In the genomic region with DNA sequence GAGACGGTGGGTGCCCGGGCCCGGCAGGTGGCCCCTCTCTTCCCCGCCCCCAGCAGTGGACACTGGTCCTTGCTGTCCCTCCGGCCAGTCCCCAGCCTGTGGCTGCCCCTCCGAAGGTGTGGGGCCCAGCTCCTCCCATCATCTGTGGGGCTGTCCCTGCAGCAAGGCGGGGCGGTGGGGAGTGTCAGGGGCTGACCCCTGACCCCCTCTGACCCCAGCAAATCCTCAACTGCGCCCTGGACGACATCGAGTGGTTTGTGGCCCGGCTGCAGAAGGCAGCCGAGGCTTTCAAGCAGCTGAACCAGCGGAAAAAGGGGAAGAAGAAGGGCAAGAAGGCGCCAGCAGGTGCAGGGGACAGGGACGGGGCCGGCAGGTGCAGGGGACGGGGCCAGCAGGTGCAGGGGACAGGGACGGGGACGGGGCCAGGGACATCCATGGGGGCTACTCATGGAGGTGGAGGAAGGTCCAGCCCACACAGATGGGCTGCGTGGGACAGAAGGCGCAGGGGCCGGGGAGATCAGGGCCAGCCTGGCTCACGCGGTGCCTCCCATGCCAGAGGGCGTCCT, we compare ENCODE assay signal across 8 cellular contexts. TPM values are rescaled to one million over a fixed set of nuclear protein-coding genes. Genes with fewer than 3 reads are reported as not detected.
DNase-seq lines count a peak whose midpoint lies in the region; ATAC-seq and TF ChIP-seq lines count a peak whose summit lies in the region.
"Had no signal": no experiment of that assay in that cellular context is flagged by ENCODE, and none has a peak within 500 bp of the region (broad histone marks: within the 10 kb centered on the region; RNA-seq: fewer than 3 reads in every experiment).

No MANE protein-coding gene starts in this region.

- H2AK9ac ChIP-seq in IMR-90 (replicated peaks; ENCODE audit: low read depth, low read length, poor library complexity) = no peak overlapping the region

- no peak overlapping the region for H2BK15ac ChIP-seq in IMR-90 (ENCODE audit: low read depth, low read length)

- TF ChIP-seq POLR2A in IMR-90 (IDR thresholded peaks at IDR 0.05; ENCODE audit: low read depth, low read length) = no peak

- WGBS in IMR-90 (ENCODE audit: extremely low coverage in 2 of 2, insufficient read length in 1 of 2), 2 experiments = 67% methylated on average over 3 of the region's 26 CpGs; no CpG with 5 or more reads in 1 of the 2 experiments

- H3K36me3 ChIP-seq in BLaER1 treated with 17β-estradiol and CSF1 and Interleukin-3, amounts not matched to agents 10 nM and 100 nM = no peaks in the 10 kb centered on the region
- no peaks in the 10 kb centered on the region for H3K36me3 ChIP-seq in IMR-90 (ENCODE audit: control insufficient read depth, insufficient read depth, low read length)

- H3K56ac ChIP-seq in IMR-90 (ENCODE audit: extremely low read depth, insufficient read depth, low read length) = no peak overlapping the region

- TF ChIP-seq CTCF in IMR-90 (conservative IDR thresholded peaks at IDR 0.05; ENCODE audit: low read depth, low read length) = no peak
- no peak for TF ChIP-seq CTCF in dorsolateral prefrontal cortex (IDR thresholded peaks at IDR 0.05 in 54 of 56, conservative IDR thresholded peaks at IDR 0.05 in 2 of 56; ENCODE audit: low read depth in 1 of 56, partially characterized antibody in 56 of 56)

- DNase-seq in IMR-90 (no peak), dorsolateral prefrontal cortex (no peak), NCI-H2171 treated with DMSO at 0.1 percent for 48 hours (lab: John Stamatoyannopoulos, UW) (no peak)
- no peak for DNase-seq in effector CD4-positive, alpha-beta T cell
- DNase-seq: Calu3 had no signal

- H4K5ac ChIP-seq in IMR-90 (ENCODE audit: low read depth, low read length) = no peak overlapping the region

- ATAC-seq in IMR-90 (ENCODE audit: low read depth) = no peak
- ATAC-seq in GM18520 (IDR thresholded peaks at IDR 0.05; ENCODE audit: unreplicated experiment) = no peak

- no peak overlapping the region for H3K4ac ChIP-seq in IMR-90 (ENCODE audit: low read depth, low read length)

- no peak overlapping the region for H2AK5ac ChIP-seq in IMR-90 (ENCODE audit: low read depth, low read length)

- no peak overlapping the region for H4K8ac ChIP-seq in IMR-90 (ENCODE audit: low read depth in 2 of 2, low read length in 2 of 2)

- POLR2A ChIA-PET in IMR-90 (lab: Charles Lee; ENCODE audit: unreplicated experiment) = no interaction called here

- no TSS peak for BruUV-seq in IMR-90 (replicated peaks; lab: Mats Ljungman, UMichigan)

- peak overlapping the region in 3 of 11 experiments; percentile 14 to 51 (median 32); a peak in 3 of 22 replicates for H3K9ac ChIP-seq in BLaER1 treated with 17β-estradiol and CSF1 and Interleukin-3, amounts not matched to agents 10 nM and 100 nM
- no peak overlapping the region for H3K9ac ChIP-seq in IMR-90 (ENCODE audit: low read depth, low read length)

- H2BK120ac ChIP-seq in IMR-90 (ENCODE audit: low read depth, low read length) = no peak overlapping the region

- H3K27me3 ChIP-seq in BLaER1 treated with 17β-estradiol and CSF1 and Interleukin-3, amounts not matched to agents 10 nM and 100 nM = peaks cover 53 to 64% (median 59%) of the 10 kb centered on the region in 11 experiments
- H3K27me3 ChIP-seq in IMR-90 (ENCODE audit: control insufficient read depth, insufficient read depth, low read length) (peaks cover 9% of the 10 kb centered on the region; the same call in 1 of the 2 replicates), dorsolateral prefrontal cortex (peaks cover 0 to 49% (median 18%) of the 10 kb centered on the region in 45 donors)

- intact Hi-C loops in IMR-90 (cut with micrococcal nuclease) = loop anchor here (10.0 kb wide), 1 partner anchor 167 kb away; no protein-coding TSS in a partner anchor
- intact Hi-C loops in dorsolateral prefrontal cortex (cut with DNase I) = loop anchor here in 1 of 2 donors (5.0 kb wide), 1 partner anchor 59 kb away; no protein-coding TSS in a partner anchor

- no peaks in the 10 kb centered on the region for H3K79me1 ChIP-seq in IMR-90 (ENCODE audit: low read depth in 1 of 2, low read length in 2 of 2)

- H2BK5ac ChIP-seq in IMR-90 (ENCODE audit: low read depth, low read length, poor library complexity, severe bottlenecking) = no peak overlapping the region

- dilution Hi-C loops in IMR-90 (cut with HindIII; ENCODE audit: low sequenced_read_pairs, unreplicated experiment) = no loop called here

- no peak overlapping the region for H3K18ac ChIP-seq in IMR-90 (ENCODE audit: low read depth, low read length)

- H4K20me1 ChIP-seq in BLaER1 treated with 17β-estradiol and CSF1 and Interleukin-3, amounts not matched to agents 10 nM and 100 nM = peaks cover 0 to 31% (median 16%) of the 10 kb centered on the region in 11 experiments; a peak in 18 of 22 replicates
- H4K20me1 ChIP-seq in IMR-90 (ENCODE audit: insufficient read depth, low read length) = no peaks in the 10 kb centered on the region

- no peaks in the 10 kb centered on the region for H3K9me1 ChIP-seq in IMR-90 (ENCODE audit: insufficient read depth, low read length)

- in situ Hi-C loops in IMR-90 (cut with MboI; ENCODE audit: low sequenced_read_pairs) = no loop called here

- TF ChIP-seq RAD21 in IMR-90 (IDR thresholded peaks at IDR 0.05; ENCODE audit: low read length) = no peak

- H2AFZ ChIP-seq in IMR-90 (replicated peaks; ENCODE audit: low read length, poor library complexity) = peak overlapping the region; percentile 58

- H3K4me3 ChIP-seq in BLaER1 treated with 17β-estradiol and CSF1 and Interleukin-3, amounts not matched to agents 10 nM and 100 nM = peak overlapping the region; percentile 38 to 63 (median 50); a peak in 18 of 20 replicates
- no peak overlapping the region for H3K4me3 ChIP-seq in IMR-90 (ENCODE audit: insufficient read depth, low read depth, low read length)
- H3K4me3 ChIP-seq in dorsolateral prefrontal cortex = peak overlapping the region in 38 of 59 donors; percentile 0 to 66 (median 34)

- no peak overlapping the region for H3K23ac ChIP-seq in IMR-90 (ENCODE audit: low read depth, low read length)

- peaks cover 18 to 52% (median 37%) of the 10 kb centered on the region in 10 experiments for H3K4me1 ChIP-seq in BLaER1 treated with 17β-estradiol and CSF1 and Interleukin-3, amounts not matched to agents 10 nM and 100 nM
- no peaks in the 10 kb centered on the region for H3K4me1 ChIP-seq in IMR-90 (ENCODE audit: control insufficient read depth, insufficient read depth, low read length)

- H4K91ac ChIP-seq in IMR-90 (ENCODE audit: insufficient read depth, low read depth, low read length) = no peak overlapping the region

- no peak overlapping the region for H3K14ac ChIP-seq in IMR-90 (replicated peaks; ENCODE audit: low read depth, low read length)

- CTCF ChIA-PET in IMR-90 (lab: Yijun Ruan, JAX) = no interaction called here

- H2BK20ac ChIP-seq in IMR-90 (ENCODE audit: low read depth, low read length) = no peak overlapping the region

- no peak overlapping the region for H3K27ac ChIP-seq in BLaER1 treated with 17β-estradiol and CSF1 and Interleukin-3, amounts not matched to agents 10 nM and 100 nM
- H3K27ac ChIP-seq in IMR-90 (ENCODE audit: insufficient read depth, low read length) = no peak overlapping the region
- no peak overlapping the region for H3K27ac ChIP-seq in dorsolateral prefrontal cortex
- H3K27ac ChIP-seq: tibial artery had no signal

- H3K4me2 ChIP-seq in BLaER1 treated with 17β-estradiol and CSF1 and Interleukin-3, amounts not matched to agents 10 nM and 100 nM = peak overlapping the region; percentile 77 to 93 (median 88)
- H3K4me2 ChIP-seq in IMR-90 (ENCODE audit: low read depth, low read length) = no peak overlapping the region

- no peaks in the 10 kb centered on the region for H3K9me3 ChIP-seq in BLaER1 treated with 17β-estradiol and CSF1 and Interleukin-3, amounts not matched to agents 10 nM and 100 nM (replicated peaks in 1 of 11)
- H3K9me3 ChIP-seq in IMR-90 (ENCODE audit: control insufficient read depth, insufficient read depth, low read length) = no peaks in the 10 kb centered on the region
- H3K9me3 ChIP-seq: tibial artery had no signal

TF ChIP-seq in IMR-90, 13 proteins besides CTCF, POLR2A, EP300 and RAD21 (continues in another document):
- TF ChIP-seq CEBPB (IDR thresholded peaks at IDR 0.05; ENCODE audit: low read depth, low read length) = no peak
- no peak for TF ChIP-seq BHLHE40 (IDR thresholded peaks at IDR 0.05; ENCODE audit: low read depth, low read length)

RNA-seq across cellular contexts. Expression of gene EPS8L2, which starts 15.4 kb away (rescaled TPM):
- total RNA-seq in IMR-90 (2012; rRNA removed) = 12.2 and 17.2 TPM in 2 replicates
- 38.7 and 39.4 TPM in 2 replicates for polyA plus RNA-seq in IMR-90 (2012; rRNA removed)
- 16.2 and 26.2 TPM in 2 replicates for polyA plus RNA-seq in IMR-90 (2012; cell fraction: cytosol; rRNA removed)
- 206 and 443 TPM in 2 replicates for polyA plus RNA-seq in IMR-90 (2012; cell fraction: nucleus; rRNA removed; ENCODE audit: low replicate concordance)
- 10 to 100 TPM; 10.3 to 57.6 (median 18.1) TPM for total RNA-seq in dorsolateral prefrontal cortex

RNA-seq across cellular contexts. Expression of gene TMEM80, which starts 25.8 kb away (rescaled TPM):
- 5.0 and 5.6 TPM in 2 replicates for total RNA-seq in IMR-90 (2012; rRNA removed)
- polyA plus RNA-seq in IMR-90 (2012; rRNA removed) = 21.2 and 21.7 TPM in 2 replicates
- polyA plus RNA-seq in IMR-90 (2012; cell fraction: cytosol; rRNA removed) = 19.5 and 33.5 TPM in 2 replicates
- polyA plus RNA-seq in IMR-90 (2012; cell fraction: nucleus; rRNA removed; ENCODE audit: low replicate concordance) = 64.5 and 66.3 TPM in 2 replicates
- total RNA-seq in dorsolateral prefrontal cortex = 10 to 100 TPM; 14.5 to 48.6 (median 27.2) TPM

RNA-seq across cellular contexts. Expression of gene TALDO1, which starts 25.8 kb away (rescaled TPM):
- 147 and 156 TPM in 2 replicates for total RNA-seq in IMR-90 (2012; rRNA removed)
- polyA plus RNA-seq in IMR-90 (2012; rRNA removed) = 210 and 228 TPM in 2 replicates
- polyA plus RNA-seq in IMR-90 (2012; cell fraction: cytosol; rRNA removed) = 201 and 282 TPM in 2 replicates
- polyA plus RNA-seq in IMR-90 (2012; cell fraction: nucleus; rRNA removed; ENCODE audit: low replicate concordance) = 134 and 144 TPM in 2 replicates
- 100 to 1,000 TPM in 96 of 120 experiments, 10 to 100 TPM in 24; 58.9 to 258 (median 114) TPM for total RNA-seq in dorsolateral prefrontal cortex

RNA-seq across cellular contexts. Expression of gene DEAF1, which starts 26.4 kb away (rescaled TPM):
- total RNA-seq in IMR-90 (2012; rRNA removed) = 21.7 and 22.9 TPM in 2 replicates
- 31.6 and 35.8 TPM in 2 replicates for polyA plus RNA-seq in IMR-90 (2012; rRNA removed)
- polyA plus RNA-seq in IMR-90 (2012; cell fraction: cytosol; rRNA removed) = 17.5 and 37.5 TPM in 2 replicates
- polyA plus RNA-seq in IMR-90 (2012; cell fraction: nucleus; rRNA removed; ENCODE audit: low replicate concordance) = 40.0 and 55.2 TPM in 2 replicates
- 100 to 1,000 TPM in 119 of 120 experiments, 10 to 100 TPM in 1; 72.0 to 250 (median 144) TPM for total RNA-seq in dorsolateral prefrontal cortex

RNA-seq across cellular contexts. Expression of gene GATD1, which starts 55.9 kb away (rescaled TPM):
- total RNA-seq in IMR-90 (2012; rRNA removed) (3.0 and 4.2 TPM in 2 replicates), dorsolateral prefrontal cortex (100 to 1,000 TPM in 50 of 120 experiments, 10 to 100 TPM in 70; 70.3 to 151 (median 96.8) TPM)
- polyA plus RNA-seq in IMR-90 (2012; rRNA removed) = 48.1 and 52.5 TPM in 2 replicates
- 61.4 and 99.9 TPM in 2 replicates for polyA plus RNA-seq in IMR-90 (2012; cell fraction: cytosol; rRNA removed)
- 288 and 910 TPM in 2 replicates for polyA plus RNA-seq in IMR-90 (2012; cell fraction: nucleus; rRNA removed; ENCODE audit: low replicate concordance)
